In the genomic region with DNA sequence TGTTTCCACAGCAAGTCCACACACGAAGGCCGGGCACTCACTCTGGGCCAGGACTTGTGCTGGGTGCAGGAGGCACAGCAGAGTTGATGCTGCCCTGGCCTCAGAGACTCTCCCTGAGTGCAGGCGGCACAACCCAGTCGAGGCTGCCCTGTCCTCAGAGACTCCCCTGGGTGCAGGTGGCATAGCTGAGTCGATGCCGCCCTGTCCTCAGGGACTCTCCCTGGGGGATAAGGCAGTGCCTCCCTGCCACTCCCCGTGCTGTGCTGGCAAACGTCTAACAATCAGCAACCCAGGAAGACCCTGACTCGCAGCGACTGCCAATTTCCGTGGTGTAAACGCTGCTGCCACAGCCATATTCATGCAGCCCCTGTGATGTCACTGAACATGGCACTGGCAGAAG, we compare ENCODE assay signal across 1 cellular context.
TF ChIP-seq lines count a peak whose summit lies in the region.

No MANE protein-coding gene starts in this region.

TF ChIP-seq in HEK293, 187 proteins besides CTCF, POLR2A, EP300 and RAD21 (continued from another document):
- TF ChIP-seq, protein P1, sequence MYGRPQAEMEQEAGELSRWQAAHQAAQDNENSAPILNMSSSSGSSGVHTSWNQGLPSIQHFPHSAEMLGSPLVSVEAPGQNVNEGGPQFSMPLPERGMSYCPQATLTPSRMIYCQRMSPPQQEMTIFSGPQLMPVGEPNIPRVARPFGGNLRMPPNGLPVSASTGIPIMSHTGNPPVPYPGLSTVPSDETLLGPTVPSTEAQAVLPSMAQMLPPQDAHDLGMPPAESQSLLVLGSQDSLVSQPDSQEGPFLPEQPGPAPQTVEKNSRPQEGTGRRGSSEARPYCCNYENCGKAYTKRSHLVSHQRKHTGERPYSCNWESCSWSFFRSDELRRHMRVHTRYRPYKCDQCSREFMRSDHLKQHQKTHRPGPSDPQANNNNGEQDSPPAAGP (tag by site-specific recombination; IDR thresholded peaks at IDR 0.05): 0 out of 2 replicates have a peak, but pooled peaks have one; percentile 17
- peak; percentile 95 for TF ChIP-seq ZNF112 (tag by site-specific recombination; IDR thresholded peaks at IDR 0.05)
